9 cellular contexts compared by ENCODE assay signal in genomic region chr6:34674268-34674639, GRCh38. TPM values are rescaled to one million over a fixed set of nuclear protein-coding genes. Genes with fewer than 3 reads are reported as not detected.
A peak's percentile ranks its signal among the peaks of the same experiment; 100 is the strongest.
DNase-seq lines count a peak whose midpoint lies in the region; ATAC-seq and TF ChIP-seq lines count a peak whose summit lies in the region.
"Had no signal": no experiment of that assay in that cellular context is flagged by ENCODE, and none has a peak within 500 bp of the region (broad histone marks: within the 10 kb centered on the region; RNA-seq: fewer than 3 reads in every experiment).

No MANE protein-coding gene starts in this region.

- no peaks in the 10 kb centered on the region for H3K27me3 Mint-ChIP-seq in CD8-positive, alpha-beta T cell (ENCODE audit: low read depth)
- no peaks in the 10 kb centered on the region for H3K27me3 Mint-ChIP-seq in activated naive CD8-positive, alpha-beta T cell treated with anti-CD3 and anti-CD28 coated beads for 36 hours
- H3K27me3 Mint-ChIP-seq in naive B cell: no peaks in the 10 kb centered on the region

- no peak for TF ChIP-seq EP300 in suprapubic skin (IDR thresholded peaks at IDR 0.05)

- no peak for DNase-seq in CD8-positive, alpha-beta T cell
- no peak for DNase-seq in activated naive CD8-positive, alpha-beta T cell treated with anti-CD3 and anti-CD28 coated beads for 36 hours
- DNase-seq in naive B cell: no peak
- no peak for DNase-seq in suprapubic skin (ENCODE audit: low spot score in 2 of 2)
- DNase-seq in islet precursor cell: no peak
- no peak for DNase-seq in posterior cingulate gyrus
- DNase-seq in NCI-H2081 (lab: John Stamatoyannopoulos, UW): no peak
- DNase-seq: ovary had no signal

- peaks cover 3% of the 10 kb centered on the region for H3K36me3 Mint-ChIP-seq in CD8-positive, alpha-beta T cell
- H3K36me3 Mint-ChIP-seq in activated naive CD8-positive, alpha-beta T cell treated with anti-CD3 and anti-CD28 coated beads for 36 hours: peaks cover 9% of the 10 kb centered on the region
- no peaks in the 10 kb centered on the region for H3K36me3 Mint-ChIP-seq in naive B cell

- CTCF ChIA-PET in CD8-positive, alpha-beta T cell (lab: Charles Lee): interaction anchor here (0.8 to 1.2 kb wide), 4 partner anchors 9 to 65 kb away, joined by 3 to 4 read pairs (median 3); no protein-coding TSS in a partner anchor

- H3K36me3 ChIP-seq in CD8-positive, alpha-beta T cell (ENCODE audit: insufficient read depth, low read length): no peaks in the 10 kb centered on the region
- H3K36me3 ChIP-seq in KMS-11 (ENCODE audit: insufficient read depth) (no peaks in the 10 kb centered on the region), suprapubic skin (no peaks in the 10 kb centered on the region)
- H3K36me3 ChIP-seq: ovary had no signal

- peak overlapping the region; percentile 25 for H3K27ac ChIP-seq in CD8-positive, alpha-beta T cell (ENCODE audit: low read depth, low read length)
- H3K27ac ChIP-seq in KMS-11: peak overlapping the region; percentile 85
- no peak overlapping the region for H3K27ac ChIP-seq in suprapubic skin
- H3K27ac ChIP-seq: ovary had no signal

- intact Hi-C loops in CD8-positive, alpha-beta T cell (cut with DNase I, micrococcal nuclease): loop anchor here (5.0 to 10.0 kb wide), 3 partner anchors 118 to 437 kb away; partner anchors contain the start of genes BLTP3A (in 1 of the 2) and HMGA1 (in 1 of the 2)
- intact Hi-C loops in posterior cingulate gyrus (cut with DNase I): no loop called here

- no peak for ATAC-seq in CD8-positive, alpha-beta T cell
- ATAC-seq in naive B cell (ENCODE audit: low read depth in 2 of 2): no peak

- no peak overlapping the region; the same call in 1 of the 2 replicates for H3K9ac ChIP-seq in KMS-11

- H3K4me1 Mint-ChIP-seq in CD8-positive, alpha-beta T cell (ENCODE audit: low read depth): peaks cover 65% of the 10 kb centered on the region
- H3K4me1 Mint-ChIP-seq in activated naive CD8-positive, alpha-beta T cell treated with anti-CD3 and anti-CD28 coated beads for 36 hours: peaks cover 51% of the 10 kb centered on the region
- H3K4me1 Mint-ChIP-seq in naive B cell: peaks cover 38 to 81% (median 51%) of the 10 kb centered on the region in 3 donors

- peak overlapping the region; percentile 22 for H3K4me3 Mint-ChIP-seq in CD8-positive, alpha-beta T cell
- peak overlapping the region; percentile 72 for H3K4me3 Mint-ChIP-seq in activated naive CD8-positive, alpha-beta T cell treated with anti-CD3 and anti-CD28 coated beads for 36 hours
- H3K4me3 Mint-ChIP-seq in naive B cell: peak overlapping the region; percentile 66 to 92 (median 83)

- H3K9me3 ChIP-seq in CD8-positive, alpha-beta T cell (ENCODE audit: low read length): no peaks in the 10 kb centered on the region
- H3K9me3 ChIP-seq in suprapubic skin: no peaks in the 10 kb centered on the region
- H3K9me3 ChIP-seq: ovary had no signal

- peak overlapping the region; percentile 52; the same call in 1 of the 2 replicates for H3K4me2 ChIP-seq in KMS-11

- 100% methylated on average over 5 of the region's 5 CpGs for WGBS in suprapubic skin

- no peak overlapping the region for H3K4me3 ChIP-seq in CD8-positive, alpha-beta T cell (ENCODE audit: low read depth, low read length)
- H3K4me3 ChIP-seq in KMS-11 (IDR thresholded peaks at IDR 0.05; ENCODE audit: insufficient read depth, low read depth, low read length) (no peak overlapping the region), suprapubic skin (no peak overlapping the region)
- H3K4me3 ChIP-seq: ovary had no signal

- no peaks in the 10 kb centered on the region for H3K9me3 Mint-ChIP-seq in CD8-positive, alpha-beta T cell
- H3K9me3 Mint-ChIP-seq in activated naive CD8-positive, alpha-beta T cell treated with anti-CD3 and anti-CD28 coated beads for 36 hours: no peaks in the 10 kb centered on the region
- no peaks in the 10 kb centered on the region for H3K9me3 Mint-ChIP-seq in naive B cell

- H2AFZ ChIP-seq in KMS-11 (ENCODE audit: low read depth): no peak overlapping the region

- H4K20me1 ChIP-seq in KMS-11 (ENCODE audit: insufficient read depth): no peaks in the 10 kb centered on the region

- peak overlapping the region; percentile 95 for H3K27ac Mint-ChIP-seq in CD8-positive, alpha-beta T cell
- peak overlapping the region; percentile 88 for H3K27ac Mint-ChIP-seq in activated naive CD8-positive, alpha-beta T cell treated with anti-CD3 and anti-CD28 coated beads for 36 hours
- peak overlapping the region; percentile 96 to 100 (median 98) for H3K27ac Mint-ChIP-seq in naive B cell

- peaks cover 53% of the 10 kb centered on the region for H3K4me1 ChIP-seq in CD8-positive, alpha-beta T cell (ENCODE audit: insufficient read depth, low read length)
- H3K4me1 ChIP-seq in KMS-11 (ENCODE audit: low read depth, poor library complexity, severe bottlenecking): peaks cover 64% of the 10 kb centered on the region
- peaks cover 25% of the 10 kb centered on the region for H3K4me1 ChIP-seq in suprapubic skin

- POLR2A ChIA-PET in CD8-positive, alpha-beta T cell (lab: Charles Lee): interaction anchor here (0.7 to 3.1 kb wide), 5 partner anchors 10 to 1816 kb away, joined by 3 to 20 read pairs (median 4); partner anchors contain the start of genes ANKS1A and ILRUN

- peaks cover 99% of the 10 kb centered on the region for H3K79me2 ChIP-seq in KMS-11 (ENCODE audit: insufficient read depth, low read depth)

- H3K27me3 ChIP-seq in CD8-positive, alpha-beta T cell (ENCODE audit: insufficient read depth, low read length): no peaks in the 10 kb centered on the region
- H3K27me3 ChIP-seq in KMS-11 (ENCODE audit: insufficient read depth, low read depth): no peaks in the 10 kb centered on the region
- H3K27me3 ChIP-seq in suprapubic skin: no peaks in the 10 kb centered on the region
- H3K27me3 ChIP-seq: ovary had no signal

- no peak for TF ChIP-seq POLR2A in suprapubic skin (IDR thresholded peaks at IDR 0.05)

- TF ChIP-seq CTCF in CD8-positive, alpha-beta T cell (IDR thresholded peaks at IDR 0.05): no peak
- TF ChIP-seq CTCF in KMS-11 (conservative IDR thresholded peaks at IDR 0.05; ENCODE audit: low read depth, low read length): no peak
- no peak for TF ChIP-seq CTCF in suprapubic skin (IDR thresholded peaks at IDR 0.05)

RNA-seq across cellular contexts. Expression of gene ILRUN, which starts 22.3 kb away (rescaled TPM):
- total RNA-seq in CD8-positive, alpha-beta T cell: 10 to 100 TPM; 54.8 to 58.8 TPM
- 10 to 100 TPM; 45.7 to 46.1 TPM for total RNA-seq in activated naive CD8-positive, alpha-beta T cell treated with anti-CD3 and anti-CD28 coated beads for 36 hours
- polyA plus RNA-seq in naive B cell (ENCODE audit: low read depth in 6 of 6): 10 to 100 TPM; 23.8 to 33.2 (median 27.3) TPM
- total RNA-seq in suprapubic skin: 10 to 100 TPM; 65.0 to 86.5 (median 69.6) TPM

Comparison
In these comparisons a context has a peak if more than half of its experiments do, and no peak if none do; other contexts are left out.
1. H3K4me3 Mint-ChIP-seq: peak in every context shown above with its lines; median percentile 83 in naive B cell; 72 in activated naive CD8-positive, alpha-beta T cell treated with anti-CD3 and anti-CD28 coated beads for 36 hours; 22 in CD8-positive, alpha-beta T cell.